21 cellular contexts compared by ENCODE assay signal in the genomic region with DNA sequence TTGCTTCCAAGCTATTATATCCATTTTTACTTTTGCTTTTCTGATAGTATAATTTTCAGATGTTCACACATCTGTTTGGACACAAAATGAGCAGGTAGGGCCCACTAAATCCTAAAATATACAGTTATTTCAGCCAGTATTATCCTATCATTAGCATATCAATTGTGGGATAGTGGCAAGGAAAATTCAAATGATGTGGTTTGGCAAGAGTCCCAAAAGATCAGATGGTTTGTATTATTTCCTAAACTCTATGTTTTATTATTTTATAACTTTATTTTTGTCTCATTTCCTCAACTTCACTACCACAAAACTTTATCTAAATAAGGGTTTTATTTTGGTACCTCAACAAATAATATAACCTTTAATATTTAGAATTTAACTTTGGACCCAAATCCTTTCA.
DNase-seq lines count a peak whose midpoint lies in the region; FAIRE-seq and TF ChIP-seq lines count a peak whose summit lies in the region.
"Had no signal": no experiment of that assay in that cellular context is flagged by ENCODE, and none has a peak within 500 bp of the region (broad histone marks: within the 10 kb centered on the region; RNA-seq: fewer than 3 reads in every experiment).

No MANE protein-coding gene starts in this region.

- no peaks in the 10 kb centered on the region for H3K9me3 Mint-ChIP-seq in CD4-positive, alpha-beta memory T cell

- TF ChIP-seq CTCF in A673 (conservative IDR thresholded peaks at IDR 0.05; ENCODE audit: low read depth, low read length): no peak

- H3K27ac Mint-ChIP-seq in CD4-positive, alpha-beta memory T cell: no peak overlapping the region
- H3K27ac Mint-ChIP-seq: CD14-positive monocyte; CD4-positive, CD25-positive, alpha-beta regulatory T cell; CD8-positive, alpha-beta T cell had no signal

- intact Hi-C loops in A673 (cut with micrococcal nuclease; ENCODE audit: unreplicated experiment): no loop called here
- intact Hi-C loops in CD4-positive, alpha-beta memory T cell (cut with micrococcal nuclease): no loop called here

- DNase-seq in A673 (ENCODE audit: low spot score) (peak; percentile 50), SK-N-MC (ENCODE audit: low read depth, low spot score) (peak; percentile 81)
- no peak for DNase-seq in CD4-positive, alpha-beta memory T cell
- DNase-seq in stimulated activated CD4-positive, alpha-beta T cell treated with anti-CD3 and anti-CD28 coated beads, Interleukin-2, amount 100 ng/mL, for 24 hours: no peak
- DNase-seq: ACHN; BE2C; C1 segment of cervical spinal cord; Caco-2; Calu3; CD4-positive, CD25-positive, alpha-beta regulatory T cell; CD8-positive, alpha-beta T cell; DMS79 treated with DMSO at 0.1 percent for 48 hours; GF-D8 had no signal

- no peaks in the 10 kb centered on the region for H3K27me3 ChIP-seq in A673 (replicated peaks; ENCODE audit: insufficient read depth, low read depth, low read length, poor library complexity)
- H3K27me3 ChIP-seq in CD4-positive, alpha-beta memory T cell (ENCODE audit: insufficient read depth, low read length): no peaks in the 10 kb centered on the region
- H3K27me3 ChIP-seq: BE2C, BLaER1 had no signal

- peaks cover 10% of the 10 kb centered on the region for H3K4me1 ChIP-seq in A673 (ENCODE audit: insufficient read depth, low read length, poor library complexity, severe bottlenecking)
- H3K4me1 ChIP-seq in CD4-positive, alpha-beta memory T cell (ENCODE audit: insufficient read depth, low read length): no peaks in the 10 kb centered on the region
- H3K4me1 ChIP-seq: A549, BE2C, BLaER1, Caco-2 had no signal

- H3K27ac ChIP-seq in A673 (ENCODE audit: low read depth, low read length, poor library complexity, severe bottlenecking) (no peak overlapping the region), SK-N-MC (peak overlapping the region; percentile 63; the same call in 1 of the 2 replicates)
- no peak overlapping the region for H3K27ac ChIP-seq in CD4-positive, alpha-beta memory T cell (ENCODE audit: low read depth, low read length)
- H3K27ac ChIP-seq: 22Rv1, A549, BLaER1 had no signal

- no peaks in the 10 kb centered on the region for H3K36me3 ChIP-seq in A673 (ENCODE audit: insufficient read depth, low read length, poor library complexity, severe bottlenecking)
- no peaks in the 10 kb centered on the region for H3K36me3 ChIP-seq in SK-N-MC (ENCODE audit: insufficient read depth, low read length)
- no peaks in the 10 kb centered on the region for H3K36me3 ChIP-seq in CD4-positive, alpha-beta memory T cell (ENCODE audit: insufficient read depth, low read length)
- H3K36me3 ChIP-seq: BE2C, BLaER1 had no signal

- H3K27me3 Mint-ChIP-seq in CD4-positive, alpha-beta memory T cell: no peaks in the 10 kb centered on the region
- H3K27me3 Mint-ChIP-seq: CD4-positive, CD25-positive, alpha-beta regulatory T cell had no signal

- H3K36me3 Mint-ChIP-seq in CD4-positive, alpha-beta memory T cell: no peaks in the 10 kb centered on the region
- H3K36me3 Mint-ChIP-seq: CD14-positive monocyte; CD4-positive, CD25-positive, alpha-beta regulatory T cell; CD8-positive, alpha-beta T cell had no signal

- H3K4me3 ChIP-seq in A673 (ENCODE audit: low read depth, low read length, poor library complexity, severe bottlenecking) (no peak overlapping the region), SK-N-MC (peak overlapping the region; percentile 39; the same call in 1 of the 2 replicates)
- no peak overlapping the region for H3K4me3 ChIP-seq in CD4-positive, alpha-beta memory T cell (ENCODE audit: low read length in 2 of 2)
- H3K4me3 ChIP-seq: A549, BLaER1 had no signal

- BruUV-seq in A673 (replicated peaks; lab: Mats Ljungman, UMichigan): no TSS peak

- POLR2A ChIA-PET in A673 (lab: Charles Lee; ENCODE audit: low non-redundant PET): no interaction called here
- POLR2A ChIA-PET in CD4-positive, alpha-beta memory T cell (lab: Charles Lee; ENCODE audit: partially characterized antibody): no interaction called here

- no peaks in the 10 kb centered on the region for H3K9me3 ChIP-seq in A673 (ENCODE audit: low read depth, low read length, poor library complexity, severe bottlenecking)
- no peaks in the 10 kb centered on the region for H3K9me3 ChIP-seq in SK-N-MC (ENCODE audit: low read depth, low read length)
- no peaks in the 10 kb centered on the region for H3K9me3 ChIP-seq in CD4-positive, alpha-beta memory T cell (ENCODE audit: control insufficient read depth in 1 of 2, low read length in 2 of 2)
- H3K9me3 ChIP-seq: A549, BE2C, BLaER1, Caco-2 had no signal

- no peaks in the 10 kb centered on the region for H3K4me1 Mint-ChIP-seq in CD4-positive, alpha-beta memory T cell
- H3K4me1 Mint-ChIP-seq: CD14-positive monocyte; CD4-positive, CD25-positive, alpha-beta regulatory T cell had no signal

- H3K9ac ChIP-seq in SK-N-MC (ENCODE audit: insufficient read length): no peak overlapping the region
- H3K9ac ChIP-seq: BLaER1 had no signal

- no peak overlapping the region for H3K4me3 Mint-ChIP-seq in CD4-positive, alpha-beta memory T cell
- H3K4me3 Mint-ChIP-seq: CD14-positive monocyte; CD4-positive, CD25-positive, alpha-beta regulatory T cell; CD8-positive, alpha-beta T cell had no signal

- CTCF ChIA-PET in A673 (lab: Charles Lee): no interaction called here
- CTCF ChIA-PET in CD4-positive, alpha-beta memory T cell (lab: Charles Lee; ENCODE audit: partially characterized antibody): no interaction called here

- peak; percentile 62 for FAIRE-seq in islet of Langerhans (lab: Jason Lieb, UNC)
- FAIRE-seq: A549, D721Med, GM12891, GM19239 had no signal

Comparison
In these comparisons a context has a peak if more than half of its experiments do, and no peak if none do; other contexts are left out.
1. DNase-seq: peak in A673 (single experiment) and SK-N-MC (single experiment); none in CD4-positive, alpha-beta memory T cell (0 of 5) and stimulated activated CD4-positive, alpha-beta T cell treated with anti-CD3 and anti-CD28 coated beads, Interleukin-2, amount 100 ng/mL, for 24 hours (0 of 2).